Comparison of ENCODE assay signal across 18 cellular contexts in genomic region chr1:160407819-160408801, GRCh38. TPM values are rescaled to one million over a fixed set of nuclear protein-coding genes. Genes with fewer than 3 reads are reported as not detected.
A peak's percentile ranks its signal among the peaks of the same experiment; 100 is the strongest.
DNase-seq lines count a peak whose midpoint lies in the region; ATAC-seq and TF ChIP-seq lines count a peak whose summit lies in the region.
"Had no signal": no experiment of that assay in that cellular context is flagged by ENCODE, and none has a peak within 500 bp of the region (broad histone marks: within the 10 kb centered on the region; RNA-seq: fewer than 3 reads in every experiment).

No MANE protein-coding gene starts in this region.

- 53 to 63% methylated on average over 11 to 12 of the region's 12 CpGs for WGBS in lower leg skin, 2 donors

- H3K4me1 ChIP-seq in HUES48 (ENCODE audit: control insufficient read depth, insufficient read depth, low read length), result peaks cover 53% of the 10 kb centered on the region
- H3K4me1 ChIP-seq in HAP-1, result peaks cover 12% of the 10 kb centered on the region
- peaks cover 0 to 3% of the 10 kb centered on the region in 2 donors for H3K4me1 ChIP-seq in gastrocnemius medialis

- H3K9me3 Mint-ChIP-seq in brain, result no peaks in the 10 kb centered on the region

- H3K4me3 Mint-ChIP-seq in brain, result peak overlapping the region in 4 of 5 experiments; percentile 3 to 82 (median 30)

- H3K9ac ChIP-seq in HUES48 (ENCODE audit: low read depth, low read length), result no peak overlapping the region

- TF ChIP-seq POLR2A in lower leg skin (IDR thresholded peaks at IDR 0.05) (no peak), gastrocnemius medialis (IDR thresholded peaks at IDR 0.05) (no peak)

- H3K4me1 Mint-ChIP-seq in brain, result peaks cover 98% of the 10 kb centered on the region

- TF ChIP-seq CTCF in brain (conservative IDR thresholded peaks at IDR 0.05) (no peak), lower leg skin (IDR thresholded peaks at IDR 0.05) (no peak), gastrocnemius medialis (IDR thresholded peaks at IDR 0.05 in 4 of 5, conservative IDR thresholded peaks at IDR 0.05 in 1 of 5) (no peak)

- H3K36me3 ChIP-seq in HUES48 (ENCODE audit: control insufficient read depth, insufficient read depth, low read length) (peaks cover 7% of the 10 kb centered on the region; the same call in 1 of the 2 replicates), HAP-1 (replicated peaks) (no peaks in the 10 kb centered on the region), gastrocnemius medialis (no peaks in the 10 kb centered on the region)
- H3K36me3 ChIP-seq: SJSA1 had no signal

- no peaks in the 10 kb centered on the region for H3K27me3 Mint-ChIP-seq in brain

- H3K27ac ChIP-seq in HUES48 (ENCODE audit: low read depth, low read length), result peak overlapping the region; percentile 81
- H3K27ac ChIP-seq in gastrocnemius medialis, result no peak overlapping the region
- H3K27ac ChIP-seq: SJSA1, VCaP had no signal

- H3K27ac Mint-ChIP-seq in brain, result peak overlapping the region; percentile 76 to 99 (median 99)

- no peaks in the 10 kb centered on the region for H3K27me3 ChIP-seq in HUES48 (ENCODE audit: control insufficient read depth, insufficient read depth, low read length)
- H3K27me3 ChIP-seq in HAP-1 (ENCODE audit: low read depth), result no peaks in the 10 kb centered on the region
- H3K27me3 ChIP-seq in gastrocnemius medialis, result no peaks in the 10 kb centered on the region
- H3K27me3 ChIP-seq: SJSA1 had no signal

- intact Hi-C loops in lower leg skin (cut with DNase I; ENCODE audit: low total_unique reads) (no loop called here), gastrocnemius medialis (cut with DNase I; ENCODE audit: low total_unique reads) (no loop called here)

- in situ Hi-C loops in HAP-1 (cut with MboI; ENCODE audit: low sequenced_read_pairs) (no loop called here), gastrocnemius medialis (cut with MboI; ENCODE audit: low sequenced_read_pairs in 4 of 4) (no loop called here)

- peaks cover 6% of the 10 kb centered on the region for H3K36me3 Mint-ChIP-seq in brain

- DNase-seq in A172 (ENCODE audit: low spot score) (peak; percentile 80), lower leg skin (ENCODE audit: low spot score in 2 of 2) (peak; percentile 53 to 89), HAP-1 (ENCODE audit: low spot score in 2 of 2) (no peak), gastrocnemius medialis (no peak)
- DNase-seq: activated T-cell treated with anti-CD3 and anti-CD28 coated beads, Interleukin-2, amount 50 U/mL, for 1 hour; dermis blood vessel endothelial cell; DMS 273 treated with DMSO at 0.1 percent for 48 hours; glutamatergic neuron; NCI-H1417 treated with DMSO at 0.1 percent for 48 hours; stimulated activated CD4-positive, alpha-beta T cell treated with anti-CD3 and anti-CD28 coated beads, Interleukin-12 subunit alpha, Interleukin-12 subunit beta, amount 100 ng/mL, for 4 hours had no signal

- ATAC-seq in activated CD4-positive, CD25-positive, alpha-beta regulatory T cell treated with anti-CD3 and anti-CD28 coated beads, Interleukin-2, amount 50 U/mL, for 24 hours, result no peak
- ATAC-seq in gastrocnemius medialis (no peak), GM19467 (IDR thresholded peaks at IDR 0.05; ENCODE audit: unreplicated experiment) (no peak)
- ATAC-seq: GM12878 had no signal

- H3K4me3 ChIP-seq in HUES48 (ENCODE audit: low read depth, low read length) (no peak overlapping the region), lower leg skin (ENCODE audit: low read depth, poor library complexity, severe bottlenecking) (no peak overlapping the region), HAP-1 (no peak overlapping the region), gastrocnemius medialis (no peak overlapping the region)
- H3K4me3 ChIP-seq: GM12878, SJSA1 had no signal

- H3K9me3 ChIP-seq in HUES48 (ENCODE audit: control insufficient read depth, insufficient read depth, low read length) (no peaks in the 10 kb centered on the region), HAP-1 (no peaks in the 10 kb centered on the region), gastrocnemius medialis (no peaks in the 10 kb centered on the region)
- H3K9me3 ChIP-seq: SJSA1 had no signal

RNA-seq across cellular contexts. Expression of gene VANGL2, which starts 7.7 kb away (rescaled TPM):
- 5.7 and 6.3 TPM in 2 replicates for total RNA-seq in A172 (2014; rRNA removed; shearing (Covaris generic))
- 45.5 TPM for polyA plus RNA-seq in brain (ENCODE audit: insufficient read depth, low read depth, low replicate concordance)
- total RNA-seq in lower leg skin, result 10 to 100 TPM; 18.7 to 27.3 (median 24.4) TPM
- 1 to 10 TPM in 1 of 4 donors, under 1 TPM in 2, not detected in 1; 0.26 to 1.2 (median 0.78) TPM for total RNA-seq in gastrocnemius medialis

RNA-seq across cellular contexts. Expression of gene NHLH1, which starts 41.2 kb away (rescaled TPM):
- total RNA-seq in A172 (2014; rRNA removed; shearing (Covaris generic)), result not detected in 2 replicates
- polyA plus RNA-seq in brain (ENCODE audit: insufficient read depth, low read depth, low replicate concordance), result 1.0 TPM
- total RNA-seq in lower leg skin (under 1 TPM in 1 of 4 donors, not detected in 3; 0.10 TPM), gastrocnemius medialis (under 1 TPM in 1 of 4 donors, not detected in 3; 0.46 TPM)
- polyA plus RNA-seq: liver had no signal

Comparison
In these comparisons a context has a peak if more than half of its experiments do, and no peak if none do; other contexts are left out.
1. DNase-seq: peak in A172 (single experiment) and lower leg skin (2 of 2); none in HAP-1 (0 of 2) and gastrocnemius medialis (0 of 2).